18 cellular contexts compared by ENCODE assay signal in genomic region chr6:111522393-111523020, GRCh38. TPM values are rescaled to one million over a fixed set of nuclear protein-coding genes. Genes with fewer than 3 reads are reported as not detected.
DNase-seq lines count a peak whose midpoint lies in the region; ATAC-seq, FAIRE-seq and TF ChIP-seq lines count a peak whose summit lies in the region.
"Had no signal": no experiment of that assay in that cellular context is flagged by ENCODE, and none has a peak within 500 bp of the region (broad histone marks: within the 10 kb centered on the region; RNA-seq: fewer than 3 reads in every experiment).

No MANE protein-coding gene starts in this region.

- peaks cover 4 to 6% of the 10 kb centered on the region in 2 donors for H3K4me1 Mint-ChIP-seq in stimulated activated naive B cell treated with anti-CD40 and anti-IgM and Interleukin-4, amounts not matched to agents 10 μg/mL and 1 μg/mL and 100 μg/mL, for 72 hours

- in situ Hi-C loops in K562 (cut with MboI), result no loop called here

- no peak overlapping the region for H3K9ac ChIP-seq in K562 (ENCODE audit: insufficient read depth in 1 of 2, low read depth in 2 of 2, low read length in 2 of 2)
- H3K9ac ChIP-seq: GM23248 had no signal

- no peaks in the 10 kb centered on the region for H3K79me2 ChIP-seq in K562 (ENCODE audit: control insufficient read depth, insufficient read depth, low read length)

- TF ChIP-seq EP300 in K562 (IDR thresholded peaks at IDR 0.05; ENCODE audit: low read length), result no peak
- no peak for TF ChIP-seq EP300 in suprapubic skin (IDR thresholded peaks at IDR 0.05)

- FAIRE-seq in K562 (lab: Jason Lieb, UNC), result no peak
- FAIRE-seq: A204.1 had no signal

- H3K4me1 ChIP-seq in K562 (replicated peaks in 1 of 2; ENCODE audit: control insufficient read depth in 2 of 2, insufficient read depth in 2 of 2, low read length in 2 of 2), result peaks cover 0 to 7% of the 10 kb centered on the region in 2 experiments; a peak in 2 of 5 replicates
- peaks cover 4% of the 10 kb centered on the region for H3K4me1 ChIP-seq in suprapubic skin

- ATAC-seq in K562, result peak; percentile 44
- ATAC-seq in stimulated activated naive B cell treated with anti-CD40 and anti-IgM and Interleukin-4, amounts not matched to agents 10 μg/mL and 1 μg/mL and 100 μg/mL, for 72 hours (replicated peaks), result no peak

- H3K27me3 ChIP-seq in K562 (ENCODE audit: control insufficient read depth in 2 of 2, insufficient read depth in 2 of 2, low read length in 2 of 2) (no peaks in the 10 kb centered on the region), suprapubic skin (no peaks in the 10 kb centered on the region)
- H3K27me3 ChIP-seq: heart right ventricle had no signal

- CTCF ChIA-PET in K562 (lab: Yijun Ruan, JAX; ENCODE audit: low intra/inter-chr PET ratio), result no interaction called here

- no peak for TF ChIP-seq RAD21 in K562 (CRISPR knock-in tag; conservative IDR thresholded peaks at IDR 0.05 in 1 of 2, IDR thresholded peaks at IDR 0.05 in 1 of 2)

- WGBS in K562 (ENCODE audit: insufficient coverage, low coverage, missing lambda C conversion rate), result 48% methylated on average over 4 of the region's 4 CpGs
- 74% methylated on average over 4 of the region's 4 CpGs for WGBS in suprapubic skin

- no peaks in the 10 kb centered on the region for H4K20me1 ChIP-seq in K562 (replicated peaks; ENCODE audit: control insufficient read depth, insufficient read depth, low read length)

- intact Hi-C loops in K562 (cut with micrococcal nuclease), result no loop called here

- no peak overlapping the region for H3K4me3 Mint-ChIP-seq in stimulated activated naive B cell treated with anti-CD40 and anti-IgM and Interleukin-4, amounts not matched to agents 10 μg/mL and 1 μg/mL and 100 μg/mL, for 72 hours

- peaks cover 0 to 1% of the 10 kb centered on the region in 2 donors for H3K36me3 Mint-ChIP-seq in stimulated activated naive B cell treated with anti-CD40 and anti-IgM and Interleukin-4, amounts not matched to agents 10 μg/mL and 1 μg/mL and 100 μg/mL, for 72 hours

- BruUV-seq in K562 (replicated peaks; lab: Mats Ljungman, UMichigan), result no TSS peak

- H3K9me1 ChIP-seq in K562 (ENCODE audit: control insufficient read depth, insufficient read depth, low read length), result no peaks in the 10 kb centered on the region

- POLR2A ChIA-PET in K562 (lab: Yijun Ruan, JAX), result interaction anchor here (1.1 kb wide), 1 partner anchor 14 kb away, joined by 5 read pairs; no protein-coding TSS in a partner anchor

- H2AFZ ChIP-seq in K562 (ENCODE audit: low read depth, low read length), result no peak overlapping the region
- H2AFZ ChIP-seq: GM23248 had no signal

- H3K4me3 ChIP-seq in K562 (no peak overlapping the region), suprapubic skin (no peak overlapping the region)
- H3K4me3 ChIP-seq: coronary artery, GM23248, heart right ventricle had no signal

- no peak overlapping the region for H3K27ac ChIP-seq in K562 (ENCODE audit: extremely low read depth, low read depth, low read length)
- peak overlapping the region; percentile 5 for H3K27ac ChIP-seq in suprapubic skin
- H3K27ac ChIP-seq: coronary artery, GM23248, VCaP had no signal

- TF ChIP-seq CTCF in K562 (IDR thresholded peaks at IDR 0.05 in 2 of 3, conservative IDR thresholded peaks at IDR 0.05 in 1 of 3; ENCODE audit: insufficient read depth in 2 of 3, low read depth in 1 of 3, low read length in 3 of 3), result no peak
- TF ChIP-seq CTCF in suprapubic skin (IDR thresholded peaks at IDR 0.05), result no peak

- DNase-seq in SIG-M5 treated with dmso at 0.1 percent for 504 hours (lab: John Stamatoyannopoulos, UW; ENCODE audit: unreplicated experiment), result peak; percentile 10
- DNase-seq in SIG-M5 (lab: John Stamatoyannopoulos, UW), result no peak
- DNase-seq in MV-4-11 (lab: John Stamatoyannopoulos, UW), result peak; percentile 75
- DNase-seq in K562 (ENCODE audit: extremely low read depth in 1 of 4, low spot score in 3 of 4), result no peak
- no peak for DNase-seq in suprapubic skin (ENCODE audit: low spot score in 2 of 2)
- DNase-seq in KG1 (lab: John Stamatoyannopoulos, UW), result no peak
- no peak for DNase-seq in midbrain (lab: John Stamatoyannopoulos, UW)
- DNase-seq in stimulated activated naive B cell treated with anti-CD40 and anti-IgM and Interleukin-4, amounts not matched to agents 10 μg/mL and 1 μg/mL and 100 μg/mL, for 72 hours, result no peak
- DNase-seq: amygdala; COR-L47; heart right ventricle; NCI-H1930; SHP77; stimulated activated CD4-positive, alpha-beta T cell treated with anti-CD3 and anti-CD28 coated beads, Interleukin-2, amount 100 ng/mL, for 48 hours had no signal

- no peaks in the 10 kb centered on the region for H3K9me3 ChIP-seq in K562 (replicated peaks; ENCODE audit: control insufficient read depth, insufficient read depth, low read depth, low read length)
- H3K9me3 ChIP-seq in suprapubic skin, result no peaks in the 10 kb centered on the region

- H3K9me3 Mint-ChIP-seq in stimulated activated naive B cell treated with anti-CD40 and anti-IgM and Interleukin-4, amounts not matched to agents 10 μg/mL and 1 μg/mL and 100 μg/mL, for 72 hours, result no peaks in the 10 kb centered on the region

- no peak for TF ChIP-seq POLR2A in K562 (conservative IDR thresholded peaks at IDR 0.05)
- no peak for TF ChIP-seq POLR2A in suprapubic skin (IDR thresholded peaks at IDR 0.05)

- no peaks in the 10 kb centered on the region for H3K36me3 ChIP-seq in K562 (ENCODE audit: control insufficient read depth, insufficient read depth, low read length)
- no peaks in the 10 kb centered on the region for H3K36me3 ChIP-seq in suprapubic skin
- H3K36me3 ChIP-seq: heart right ventricle had no signal

- no peaks in the 10 kb centered on the region for H3K27me3 Mint-ChIP-seq in stimulated activated naive B cell treated with anti-CD40 and anti-IgM and Interleukin-4, amounts not matched to agents 10 μg/mL and 1 μg/mL and 100 μg/mL, for 72 hours

- H3K27ac Mint-ChIP-seq in stimulated activated naive B cell treated with anti-CD40 and anti-IgM and Interleukin-4, amounts not matched to agents 10 μg/mL and 1 μg/mL and 100 μg/mL, for 72 hours, result no peak overlapping the region

- no peak overlapping the region for H3K4me2 ChIP-seq in K562 (ENCODE audit: insufficient read depth, low read length)

TF ChIP-seq in K562, 482 proteins besides CTCF, POLR2A, EP300 and RAD21 (continues in another document):
- TF ChIP-seq MTA1 (IDR thresholded peaks at IDR 0.05; ENCODE audit: borderline replicate concordance), result no peak
- TF ChIP-seq TAF15 (IDR thresholded peaks at IDR 0.05; ENCODE audit: low read depth, low read length), result no peak
- TF ChIP-seq PRMT5 (CRISPR knock-in tag; IDR thresholded peaks at IDR 0.05), result no peak
- TF ChIP-seq ATF3 (IDR thresholded peaks at IDR 0.05), result no peak
- TF ChIP-seq ATF3 (CRISPR knock-in tag; conservative IDR thresholded peaks at IDR 0.05), result no peak
- TF ChIP-seq CLOCK (CRISPR knock-in tag; IDR thresholded peaks at IDR 0.05; ENCODE audit: borderline replicate concordance), result no peak
- no peak for TF ChIP-seq SRF (CRISPR knock-in tag; IDR thresholded peaks at IDR 0.05)

RNA-seq across cellular contexts. Expression of gene REV3L, which starts 39.5 kb away (rescaled TPM):
- 20.0 and 85.9 TPM in 2 replicates for total RNA-seq in K562 (2011; cell fraction: chromatin; rRNA removed; ENCODE audit: low replicate concordance)
- total RNA-seq in K562 (2011; cell fraction: nucleolus; rRNA removed), result 9.3 and 16.7 TPM in 2 replicates
- 25.5 and 35.3 TPM in 2 replicates for total RNA-seq in K562 (2011; cell fraction: nucleoplasm; rRNA removed)
- 13.0 and 14.4 TPM in 2 replicates for total RNA-seq in K562 (2014; rRNA removed)
- 22.1 and 23.5 TPM in 2 replicates for total RNA-seq in K562 (2014; rRNA removed; fragmentation: Illumina TruSeq; extraction: Trizol)
- 22.5 and 24.4 TPM in 2 replicates for total RNA-seq in K562 (2015; rRNA removed; fragmentation: Illumina TruSeq; extraction: Trizol)
- total RNA-seq in K562 (2021), result 12.1 and 16.6 TPM in 2 replicates
- polyA plus RNA-seq in K562 (2011; rRNA removed), result 11.7 and 16.7 TPM in 2 replicates
- 3.3 and 6.2 TPM in 2 replicates for polyA plus RNA-seq in K562 (2011; cell fraction: cytosol; rRNA removed)
- polyA plus RNA-seq in K562 (2011; cell fraction: nucleus; rRNA removed), result 9.2 and 12.9 TPM in 2 replicates
- polyA plus RNA-seq in K562 (2012), result 7.7 and 8.1 TPM in 2 replicates
- polyA plus RNA-seq in K562 (2014; fragmentation: Illumina TruSeq; extraction: Trizol), result 10.9 and 16.8 TPM in 2 replicates
- 1 to 10 TPM; 5.5 to 6.2 TPM for polyA plus RNA-seq in K562 (2014; fragmentation: Nextera tagmentation; extraction: Ambion mirVana)
- polyA plus RNA-seq in K562 (2014; rRNA removed), result 9.1 and 11.5 TPM in 2 replicates
- polyA minus RNA-seq in K562 (2011; rRNA and poly(A)+ RNA removed), result 40.9 and 47.2 TPM in 2 replicates
- 11.5 and 13.4 TPM in 2 replicates for polyA minus RNA-seq in K562 (2011; cell fraction: cytosol; rRNA and poly(A)+ RNA removed)
- 28.9 and 41.9 TPM in 2 replicates for polyA minus RNA-seq in K562 (2011; cell fraction: nucleus; rRNA and poly(A)+ RNA removed)
- 10 to 100 TPM; 15.7 to 47.5 (median 21.5) TPM for total RNA-seq in suprapubic skin

Comparison
In these comparisons a context has a peak if more than half of its experiments do, and no peak if none do; other contexts are left out.
1. DNase-seq: peak in SIG-M5 treated with dmso at 0.1 percent for 504 hours (single experiment) and MV-4-11 (single experiment); none in SIG-M5 (single experiment), K562 (0 of 4), suprapubic skin (0 of 2), KG1 (single experiment), midbrain (single experiment) and stimulated activated naive B cell treated with anti-CD40 and anti-IgM and Interleukin-4, amounts not matched to agents 10 μg/mL and 1 μg/mL and 100 μg/mL, for 72 hours (single experiment).